ENCODE assay signal across 24 cellular contexts in the genomic region with DNA sequence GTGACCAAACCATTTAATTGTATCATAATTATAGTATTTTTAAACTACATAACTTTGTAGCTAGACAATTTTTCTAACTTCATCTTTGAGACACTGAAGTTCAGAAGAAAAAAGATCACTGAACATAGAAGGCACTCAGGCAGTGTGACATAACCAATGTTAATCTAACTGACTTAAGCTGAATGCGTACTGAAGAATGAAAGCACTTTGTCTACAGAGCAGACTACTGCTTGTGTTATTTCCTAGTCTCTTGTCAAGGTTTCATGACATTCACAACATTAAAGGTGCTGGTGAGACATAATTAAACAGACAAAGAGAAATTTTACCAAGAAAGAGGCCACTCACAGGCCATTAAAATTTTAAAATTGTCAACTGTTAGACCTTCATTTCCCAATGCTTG. TPM values are rescaled to one million over a fixed set of nuclear protein-coding genes. Genes with fewer than 3 reads are reported as not detected.
"Had no signal": no experiment of that assay in that cellular context is flagged by ENCODE, and none has a peak within 500 bp of the region (broad histone marks: within the 10 kb centered on the region; RNA-seq: fewer than 3 reads in every experiment).

No MANE protein-coding gene starts in this region.

- H3K27ac Mint-ChIP-seq: memory B cell, progenitor cell of endocrine pancreas, type B pancreatic cell had no signal

- H3K9me3 Mint-ChIP-seq: memory B cell, natural killer cell had no signal

- H3K36me3 Mint-ChIP-seq: memory B cell, natural killer cell had no signal

- H3K9me3 ChIP-seq: neutrophil, testis, tibial artery had no signal

- ATAC-seq: left lobe of liver; natural killer cell; sciatic nerve; stimulated activated naive CD8-positive, alpha-beta T cell treated with anti-CD3 and anti-CD28 coated beads, Interleukin-15, Interleukin-2, amounts not matched to agents 100 U/mL and 50 U/mL, for 24 hours had no signal

- H3K36me3 ChIP-seq: neutrophil, tibial artery had no signal

- H2AFZ ChIP-seq: parathyroid adenoma had no signal

- H3K27me3 Mint-ChIP-seq: memory B cell, progenitor cell of endocrine pancreas, type B pancreatic cell had no signal

- H3K79me2 ChIP-seq: parathyroid adenoma had no signal

- H3K4me1 ChIP-seq: parathyroid adenoma, testis, tibial artery had no signal

- H3K4me2 ChIP-seq: smooth muscle cell had no signal

- H3K27ac ChIP-seq: dorsolateral prefrontal cortex, neutrophil, parathyroid adenoma, testis, tibial artery had no signal

- H3K27me3 ChIP-seq: neutrophil, testis, tibial artery had no signal

- H3K9ac ChIP-seq: parathyroid adenoma had no signal

- FAIRE-seq: frontal cortex had no signal

- DNase-seq: dorsolateral prefrontal cortex; effector CD4-positive, alpha-beta T cell; hypothalamus; kidney; natural killer cell; stimulated activated CD4-positive, alpha-beta T cell treated with anti-CD3 and anti-CD28 coated beads, Interleukin-12 subunit alpha, Interleukin-12 subunit beta, amount 100 ng/mL, for 4 hours; stimulated activated CD4-positive, alpha-beta T cell treated with anti-CD3 and anti-CD28 coated beads, Interleukin-1b, Interleukin-23, amount 100 ng/mL, for 48 hours; stimulated activated CD4-positive, alpha-beta T cell treated with anti-CD3 and anti-CD28 coated beads, Interleukin-4, amount 100 ng/mL, for 1 hour; stimulated activated CD8-positive, alpha-beta memory T cell treated with anti-CD3 and anti-CD28 coated beads, Interleukin-4, amount 100 ng/mL, for 48 hours; stimulated activated naive CD8-positive, alpha-beta T cell treated with anti-CD3 and anti-CD28 coated beads, Interleukin-15, Interleukin-2, amounts not matched to agents 100 U/mL and 50 U/mL, for 24 hours; substantia nigra; testis; tibial artery had no signal

- H3K4me3 ChIP-seq: dorsolateral prefrontal cortex, lung, smooth muscle cell, testis, tibial artery had no signal

- H3K4me3 Mint-ChIP-seq: memory B cell, natural killer cell, type B pancreatic cell had no signal

RNA-seq across cellular contexts. Expression of gene RTL9, which starts 54.3 kb away (rescaled TPM):
- total RNA-seq: kidney, mononuclear cell, natural killer cell had no signal
- polyA plus RNA-seq: smooth muscle cell had no signal
